In genomic region chr1:231606712-231607111, GRCh38 we compare ENCODE assay signal across 1 cellular context.
TF ChIP-seq lines count a peak whose summit lies in the region.

No MANE protein-coding gene starts in this region.

TF ChIP-seq in WTC11, 78 proteins besides CTCF, POLR2A, EP300 and RAD21 (continued from another document):
- no peak for TF ChIP-seq ATF6 (CRISPR knock-in tag; IDR thresholded peaks at IDR 0.05)
